In genomic region chr4:181645489-181645888, GRCh38 we compare ENCODE assay signal across 35 cellular contexts.
"Had no signal": no experiment of that assay in that cellular context is flagged by ENCODE, and none has a peak within 500 bp of the region (broad histone marks: within the 10 kb centered on the region; RNA-seq: fewer than 3 reads in every experiment).

No MANE protein-coding gene starts in this region.

- H3K4me1 ChIP-seq: adrenal gland, Peyer's patch had no signal

- ATAC-seq: activated CD4-positive, alpha-beta T cell treated with anti-CD3 and anti-CD28 coated beads for 36 hours; activated CD4-positive, CD25-positive, alpha-beta regulatory T cell treated with anti-CD3 and anti-CD28 coated beads, Interleukin-2, amount 50 U/mL, for 24 hours; activated CD8-positive, alpha-beta T cell treated with anti-CD3 and anti-CD28 coated beads, Interleukin-2, amount 10 ng/mL, durations not matched to agents 7 days and 5 days; activated naive CD4-positive, alpha-beta T cell treated with anti-CD3 and anti-CD28 coated beads, Interleukin-2, amount 50 U/mL, for 72 hours; PC-3; WTC11 had no signal

- H3K4me1 Mint-ChIP-seq: activated CD4-positive, alpha-beta T cell treated with anti-CD3 and anti-CD28 coated beads for 36 hours; activated CD4-positive, alpha-beta T cell treated with anti-CD3 and anti-CD28 coated beads, Interleukin-2, amount 10 ng/mL, durations not matched to agents 7 days and 5 days; IgD-negative memory B cell had no signal

- H3K27me3 Mint-ChIP-seq: activated CD4-positive, alpha-beta T cell treated with anti-CD3 and anti-CD28 coated beads for 36 hours; activated CD4-positive, alpha-beta T cell treated with anti-CD3 and anti-CD28 coated beads, Interleukin-2, amount 10 ng/mL, durations not matched to agents 7 days and 5 days; activated T-cell treated with anti-CD3 and anti-CD28 coated beads, Interleukin-2, amount 50 U/mL, for 24 hours; IgD-negative memory B cell had no signal

- H3K9me3 ChIP-seq: adrenal gland, MG63, Peyer's patch had no signal

- H3K4me3 ChIP-seq: adrenal gland, MG63, Peyer's patch had no signal

- H3K27ac Mint-ChIP-seq: activated CD4-positive, alpha-beta T cell treated with anti-CD3 and anti-CD28 coated beads for 36 hours; activated CD4-positive, alpha-beta T cell treated with anti-CD3 and anti-CD28 coated beads, Interleukin-2, amount 10 ng/mL, durations not matched to agents 7 days and 5 days; activated CD8-positive, alpha-beta T cell treated with anti-CD3 and anti-CD28 coated beads, Interleukin-2, amount 10 ng/mL, durations not matched to agents 7 days and 5 days; activated naive CD4-positive, alpha-beta T cell treated with anti-CD3 and anti-CD28 coated beads for 36 hours; activated naive CD4-positive, alpha-beta T cell treated with anti-CD3 and anti-CD28 coated beads, Interleukin-2, amount 50 U/mL, for 72 hours; activated T-cell treated with anti-CD3 and anti-CD28 coated beads, Interleukin-2, amount 50 U/mL, for 24 hours; activated T-helper 1 cell treated with anti-CD3 and anti-CD28 coated beads, Interleukin-12 subunit alpha, Interleukin-12 subunit beta, Interleukin-2, Interleukin-4 antibody, amounts not matched to agents 30 ng/mL and 10 ng/mL and 1 ng/mL, durations not matched to agents 14 hours and 24 hours and 36 hours; brain; IgD-negative memory B cell; T-helper 1 cell treated with Interleukin-12 subunit alpha and Interleukin-12 subunit beta and Interleukin-4 antibody, amounts not matched to agents 30 μg/mL and 1 μg/mL, for 36 hours; T-helper 2 cell treated with Interferon-gamma antibody and Interleukin-4, amounts not matched to agents 5 μg/mL and 100 μg/mL, for 36 hours; WTC11 had no signal

- DNase-seq: activated CD4-positive, alpha-beta T cell treated with anti-CD3 and anti-CD28 coated beads for 36 hours; activated CD4-positive, alpha-beta T cell treated with anti-CD3 and anti-CD28 coated beads, Interleukin-2, amount 10 ng/mL, durations not matched to agents 7 days and 5 days; activated CD4-positive, alpha-beta T cell treated with anti-CD3 and anti-CD28 coated beads, Interleukin-2, amount 50 U/mL, for 48 hours; activated CD8-positive, alpha-beta T cell treated with anti-CD3 and anti-CD28 coated beads, Interleukin-2, amount 10 ng/mL, durations not matched to agents 7 days and 5 days; activated gamma-delta T cell treated with Interleukin-2 at 50 U/mL for 16 hours; activated naive CD4-positive, alpha-beta T cell treated with anti-CD3 and anti-CD28 coated beads for 36 hours; activated T-cell treated with anti-CD3 and anti-CD28 coated beads, Interleukin-2, amount 50 U/mL, for 24 hours; adrenal gland; caudate nucleus; cerebellar nuclear complex; Karpas-422; KBM-7; MG63; NCI-H1048; NCI-H146; NCI-H187; NCI-H2029 treated with DMSO at 0.1 percent for 48 hours; NCI-H2107; NCI-H2171; NCI-H345; NCI-H524 treated with DMSO at 0.1 percent for 48 hours; NCI-H82; NK-92 treated with Interleukin-12 subunit alpha and Interleukin-12 subunit beta, amount 100 ng/mL, for 24 hours; PC-3; Peyer's patch; RPMI8226; SHP77 treated with DMSO at 0.1 percent for 48 hours had no signal

- H3K4me3 Mint-ChIP-seq: activated CD4-positive, alpha-beta T cell treated with anti-CD3 and anti-CD28 coated beads for 36 hours; activated CD4-positive, alpha-beta T cell treated with anti-CD3 and anti-CD28 coated beads, Interleukin-2, amount 10 ng/mL, durations not matched to agents 7 days and 5 days; activated CD8-positive, alpha-beta T cell treated with anti-CD3 and anti-CD28 coated beads, Interleukin-2, amount 10 ng/mL, durations not matched to agents 7 days and 5 days; activated naive CD4-positive, alpha-beta T cell treated with anti-CD3 and anti-CD28 coated beads for 36 hours; activated T-cell treated with anti-CD3 and anti-CD28 coated beads, Interleukin-2, amount 50 U/mL, for 24 hours; activated T-helper 1 cell treated with anti-CD3 and anti-CD28 coated beads, Interleukin-12 subunit alpha, Interleukin-12 subunit beta, Interleukin-2, Interleukin-4 antibody, amounts not matched to agents 30 ng/mL and 10 ng/mL and 1 ng/mL, durations not matched to agents 14 hours and 24 hours and 36 hours; brain; IgD-negative memory B cell; T-helper 1 cell treated with Interleukin-12 subunit alpha and Interleukin-12 subunit beta and Interleukin-4 antibody, amounts not matched to agents 30 μg/mL and 1 μg/mL, for 36 hours; T-helper 2 cell treated with Interferon-gamma antibody and Interleukin-4, amounts not matched to agents 5 μg/mL and 100 μg/mL, for 36 hours; WTC11 had no signal

- H3K27me3 ChIP-seq: adrenal gland, MG63, Peyer's patch had no signal

- H3K36me3 ChIP-seq: adrenal gland, MG63, Peyer's patch had no signal

- H3K27ac ChIP-seq: adrenal gland, Peyer's patch had no signal
